12 cellular contexts compared by ENCODE assay signal in the genomic region with DNA sequence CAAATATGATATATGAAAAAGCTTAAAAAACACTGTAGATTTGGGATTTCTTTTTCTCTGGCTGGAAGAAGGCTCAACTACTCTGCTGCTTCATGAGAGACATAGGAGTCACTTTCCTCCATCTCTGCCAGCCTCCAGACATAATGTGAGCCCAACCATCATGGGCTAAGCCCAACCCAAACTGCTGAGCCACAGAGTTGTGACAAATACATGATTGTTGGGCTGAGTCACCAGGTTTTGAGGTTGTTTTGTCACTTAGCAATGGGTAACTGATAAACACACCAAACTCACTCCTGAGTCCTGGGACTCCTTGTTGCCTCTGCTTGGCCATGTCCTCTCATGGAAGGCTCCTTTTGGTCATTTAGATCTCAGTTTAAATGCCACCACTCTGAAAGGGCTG.
DNase-seq lines count a peak whose midpoint lies in the region; ATAC-seq, FAIRE-seq and TF ChIP-seq lines count a peak whose summit lies in the region.
"Had no signal": no experiment of that assay in that cellular context is flagged by ENCODE, and none has a peak within 500 bp of the region (broad histone marks: within the 10 kb centered on the region; RNA-seq: fewer than 3 reads in every experiment).

No MANE protein-coding gene starts in this region.

- no peak overlapping the region for H3K27ac ChIP-seq in heart right ventricle
- no peak overlapping the region for H3K27ac ChIP-seq in left ventricle myocardium inferior (replicated peaks)
- H3K27ac ChIP-seq: C4-2B, parathyroid adenoma had no signal

- no peaks in the 10 kb centered on the region for H3K27me3 ChIP-seq in heart right ventricle
- no peaks in the 10 kb centered on the region for H3K27me3 ChIP-seq in left ventricle myocardium inferior (ENCODE audit: low read depth)

- H3K4me3 ChIP-seq in heart right ventricle (no peak overlapping the region), left ventricle myocardium inferior (no peak overlapping the region)

- no peaks in the 10 kb centered on the region for H3K36me3 Mint-ChIP-seq in activated T-helper 17 cell treated with anti-CD3 and anti-CD28 coated beads, Interleukin-2, amount 50 U/mL, for 72 hours (ENCODE audit: low read depth)

- H3K4me1 Mint-ChIP-seq in activated T-helper 17 cell treated with anti-CD3 and anti-CD28 coated beads, Interleukin-2, amount 50 U/mL, for 72 hours, result no peaks in the 10 kb centered on the region

- H3K36me3 ChIP-seq in heart right ventricle, result no peaks in the 10 kb centered on the region
- H3K36me3 ChIP-seq in left ventricle myocardium inferior, result no peaks in the 10 kb centered on the region

- H3K27ac Mint-ChIP-seq in activated T-helper 17 cell treated with anti-CD3 and anti-CD28 coated beads, Interleukin-2, amount 50 U/mL, for 72 hours, result no peak overlapping the region

- H3K4me3 Mint-ChIP-seq in activated T-helper 17 cell treated with anti-CD3 and anti-CD28 coated beads, Interleukin-2, amount 50 U/mL, for 72 hours, result no peak overlapping the region

- H3K27me3 Mint-ChIP-seq in activated T-helper 17 cell treated with anti-CD3 and anti-CD28 coated beads, Interleukin-2, amount 50 U/mL, for 72 hours, result peaks cover 4% of the 10 kb centered on the region

- TF ChIP-seq CTCF in heart right ventricle (IDR thresholded peaks at IDR 0.05), result no peak
- TF ChIP-seq CTCF in left ventricle myocardium inferior (IDR thresholded peaks at IDR 0.05; ENCODE audit: borderline replicate concordance), result no peak

- H3K4me1 ChIP-seq in heart right ventricle, result no peaks in the 10 kb centered on the region
- no peaks in the 10 kb centered on the region for H3K4me1 ChIP-seq in left ventricle myocardium inferior
- H3K4me1 ChIP-seq: parathyroid adenoma had no signal

- FAIRE-seq in urothelium cell line (lab: Jason Lieb, UNC), result no peak

- ATAC-seq in heart right ventricle, result peak in 7 of 8 donors; percentile 45 to 87 (median 57)
- ATAC-seq in activated T-helper 17 cell treated with anti-CD3 and anti-CD28 coated beads, Interleukin-2, amount 50 U/mL, for 72 hours (replicated peaks), result peak; percentile 56
- ATAC-seq in left ventricle myocardium superior, result peak; percentile 30
- ATAC-seq in HG02798 (IDR thresholded peaks at IDR 0.05; ENCODE audit: poor library complexity, unreplicated experiment), result no peak
- ATAC-seq in HG02981 (IDR thresholded peaks at IDR 0.05; ENCODE audit: unreplicated experiment), result no peak

- H3K9me3 Mint-ChIP-seq in activated T-helper 17 cell treated with anti-CD3 and anti-CD28 coated beads, Interleukin-2, amount 50 U/mL, for 72 hours, result peaks cover 15% of the 10 kb centered on the region

- H3K9me3 ChIP-seq in heart right ventricle (no peaks in the 10 kb centered on the region), left ventricle myocardium inferior (replicated peaks) (no peaks in the 10 kb centered on the region)

- no peak for DNase-seq in heart right ventricle
- no peak for DNase-seq in left ventricle myocardium inferior
- no peak for DNase-seq in left ventricle myocardium superior
- DNase-seq in urothelium cell line (ENCODE audit: low spot score), result peak; percentile 62
- no peak for DNase-seq in NCI-H1694 treated with DMSO at 0.1 percent for 48 hours (lab: John Stamatoyannopoulos, UW)
- DNase-seq: cerebellar nuclear complex, NCI-H2029 had no signal

- intact Hi-C loops in heart right ventricle (cut with DNase I) (no loop called here), left ventricle myocardium inferior (cut with micrococcal nuclease) (no loop called here), left ventricle myocardium superior (cut with micrococcal nuclease) (no loop called here)

Comparison
In these comparisons a context has a peak if more than half of its experiments do, and no peak if none do; other contexts are left out.
1. ATAC-seq: peak in heart right ventricle (7 of 8), activated T-helper 17 cell treated with anti-CD3 and anti-CD28 coated beads, Interleukin-2, amount 50 U/mL, for 72 hours (single experiment) and left ventricle myocardium superior (single experiment); none in HG02798 (single experiment) and HG02981 (single experiment).